In the genomic region with DNA sequence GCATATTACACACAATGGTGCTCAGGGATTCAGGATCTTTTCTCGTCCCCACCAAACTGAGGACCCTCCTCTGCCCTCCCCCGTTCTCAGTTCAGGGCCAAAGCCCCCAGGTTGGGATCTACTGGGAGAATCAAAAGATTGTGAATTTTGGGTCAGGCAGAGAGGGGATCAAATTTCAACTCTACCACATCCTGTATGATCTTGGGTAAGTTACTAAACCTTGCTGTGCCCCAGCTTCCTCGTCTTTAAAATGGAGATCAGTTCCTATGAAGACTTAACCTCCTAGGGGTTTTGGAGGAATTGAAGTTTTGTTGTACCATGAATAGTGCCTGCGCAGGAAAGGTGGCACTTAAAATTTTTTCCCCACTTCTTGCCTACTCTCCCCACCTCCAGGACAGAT, we compare ENCODE assay signal across 18 cellular contexts.
A peak's percentile ranks its signal among the peaks of the same experiment; 100 is the strongest.
DNase-seq lines count a peak whose midpoint lies in the region; ATAC-seq and TF ChIP-seq lines count a peak whose summit lies in the region.
"Had no signal": no experiment of that assay in that cellular context is flagged by ENCODE, and none has a peak within 500 bp of the region (broad histone marks: within the 10 kb centered on the region; RNA-seq: fewer than 3 reads in every experiment).

No MANE protein-coding gene starts in this region.

- WGBS in esophagus muscularis mucosa, result 75% methylated on average over 4 of the region's 4 CpGs
- 94% methylated on average over 4 of the region's 4 CpGs for WGBS in right cardiac atrium

- H4K20me1 ChIP-seq in neural progenitor cell (ENCODE audit: low read depth), result peaks cover 20% of the 10 kb centered on the region

- no peak overlapping the region for H3K9ac ChIP-seq in neural progenitor cell

- H3K27ac ChIP-seq in esophagus muscularis mucosa (replicated peaks in 1 of 4) (peak overlapping the region in 3 of 4 donors; percentile 55 to 61 (median 60)), neural progenitor cell (no peak overlapping the region), right cardiac atrium (ENCODE audit: low read length) (no peak overlapping the region)
- H3K27ac ChIP-seq: SK-N-MC had no signal

- H2AFZ ChIP-seq in neural progenitor cell (replicated peaks), result no peak overlapping the region

- peaks cover 20% of the 10 kb centered on the region for H3K36me3 Mint-ChIP-seq in neural progenitor cell
- H3K36me3 Mint-ChIP-seq: natural killer cell had no signal

- H3K4me2 ChIP-seq in neural progenitor cell, result no peak overlapping the region

- TF ChIP-seq EP300 in esophagus muscularis mucosa (IDR thresholded peaks at IDR 0.05), result no peak

- no peak overlapping the region for H3K4me3 Mint-ChIP-seq in neural progenitor cell
- H3K4me3 Mint-ChIP-seq: natural killer cell had no signal

- TF ChIP-seq CTCF in esophagus muscularis mucosa (IDR thresholded peaks at IDR 0.05) (no peak), neural progenitor cell (IDR thresholded peaks at IDR 0.05) (no peak)

- ATAC-seq in right cardiac atrium, result no peak
- ATAC-seq: natural killer cell had no signal

- TF ChIP-seq POLR2A in esophagus muscularis mucosa (IDR thresholded peaks at IDR 0.05; ENCODE audit: low read depth), result no peak

- H3K4me1 ChIP-seq in esophagus muscularis mucosa, result peaks cover 5 to 27% (median 25%) of the 10 kb centered on the region in 4 donors
- peaks cover 15% of the 10 kb centered on the region for H3K4me1 ChIP-seq in neural progenitor cell
- H3K4me1 ChIP-seq in right cardiac atrium (ENCODE audit: control insufficient read depth, insufficient read depth, low read length), result peaks cover 3% of the 10 kb centered on the region

- H3K79me2 ChIP-seq in neural progenitor cell (ENCODE audit: low read depth), result peaks cover 64% of the 10 kb centered on the region

- no peaks in the 10 kb centered on the region for H3K9me3 Mint-ChIP-seq in neural progenitor cell
- H3K9me3 Mint-ChIP-seq: natural killer cell had no signal

- no peaks in the 10 kb centered on the region for H3K9me3 ChIP-seq in esophagus muscularis mucosa
- H3K9me3 ChIP-seq in neural progenitor cell (ENCODE audit: low read depth), result no peaks in the 10 kb centered on the region
- H3K9me3 ChIP-seq in right cardiac atrium (ENCODE audit: control insufficient read depth, low read length), result no peaks in the 10 kb centered on the region

- peaks cover 26% of the 10 kb centered on the region for H3K4me1 Mint-ChIP-seq in neural progenitor cell
- H3K4me1 Mint-ChIP-seq: natural killer cell had no signal

- peak overlapping the region; percentile 4 for H3K27ac Mint-ChIP-seq in neural progenitor cell
- H3K27ac Mint-ChIP-seq: natural killer cell had no signal

- DNase-seq in EH (ENCODE audit: low read depth), result peak; percentile 59
- DNase-seq in M059J (ENCODE audit: low read depth), result peak; percentile 47
- no peak for DNase-seq in esophagus muscularis mucosa (ENCODE audit: extremely low spot score)
- no peak for DNase-seq in neural progenitor cell (ENCODE audit: low spot score)
- no peak for DNase-seq in epidermal melanocyte (ENCODE audit: insufficient read length, low spot score)
- no peak for DNase-seq in SHP77 treated with DMSO at 0.1 percent for 48 hours (lab: John Stamatoyannopoulos, UW)
- DNase-seq in activated CD4-positive, alpha-beta T cell treated with anti-CD3 and anti-CD28 coated beads, Interleukin-2, amount 50 U/mL, for 48 hours, result no peak
- DNase-seq in right cardiac atrium, result no peak
- DNase-seq: activated CD4-positive, alpha-beta T cell treated with anti-CD3 and anti-CD28 coated beads for 48 hours; activated gamma-delta T cell treated with Interleukin-2 at 50 U/mL for 16 hours; amygdala; islet precursor cell; KG1; mammary epithelial cell; natural killer cell; NCI-H1092 treated with DMSO at 0.1 percent for 48 hours; NCI-H524 treated with DMSO at 0.1 percent for 48 hours had no signal

- H3K36me3 ChIP-seq in esophagus muscularis mucosa (no peaks in the 10 kb centered on the region), neural progenitor cell (no peaks in the 10 kb centered on the region)

- H3K4me3 ChIP-seq in esophagus muscularis mucosa (no peak overlapping the region), neural progenitor cell (no peak overlapping the region), right cardiac atrium (ENCODE audit: low read length) (no peak overlapping the region)
- H3K4me3 ChIP-seq: SK-N-MC had no signal

- H3K27me3 ChIP-seq in esophagus muscularis mucosa (no peaks in the 10 kb centered on the region), neural progenitor cell (no peaks in the 10 kb centered on the region), right cardiac atrium (ENCODE audit: control insufficient read depth, insufficient read depth) (no peaks in the 10 kb centered on the region)

- H3F3A ChIP-seq in neural progenitor cell (ENCODE audit: low read depth), result no peaks in the 10 kb centered on the region

- intact Hi-C loops in esophagus muscularis mucosa (cut with DNase I), result no loop called here
- intact Hi-C loops in right cardiac atrium (cut with DNase I), result no loop called here

- no peaks in the 10 kb centered on the region for H3K27me3 Mint-ChIP-seq in neural progenitor cell (ENCODE audit: insufficient read depth, low read depth)

Comparison
In these comparisons a context has a peak if more than half of its experiments do, and no peak if none do; other contexts are left out.
1. DNase-seq: peak in EH (single experiment) and M059J (single experiment); none in esophagus muscularis mucosa (single experiment), neural progenitor cell (single experiment), epidermal melanocyte (single experiment), SHP77 treated with DMSO at 0.1 percent for 48 hours (single experiment), activated CD4-positive, alpha-beta T cell treated with anti-CD3 and anti-CD28 coated beads, Interleukin-2, amount 50 U/mL, for 48 hours (0 of 2) and right cardiac atrium (0 of 3).
2. H3K27ac ChIP-seq: peak in esophagus muscularis mucosa (3 of 4); none in neural progenitor cell (single experiment) and right cardiac atrium (single experiment).